14 cellular contexts compared by ENCODE assay signal in the genomic region with DNA sequence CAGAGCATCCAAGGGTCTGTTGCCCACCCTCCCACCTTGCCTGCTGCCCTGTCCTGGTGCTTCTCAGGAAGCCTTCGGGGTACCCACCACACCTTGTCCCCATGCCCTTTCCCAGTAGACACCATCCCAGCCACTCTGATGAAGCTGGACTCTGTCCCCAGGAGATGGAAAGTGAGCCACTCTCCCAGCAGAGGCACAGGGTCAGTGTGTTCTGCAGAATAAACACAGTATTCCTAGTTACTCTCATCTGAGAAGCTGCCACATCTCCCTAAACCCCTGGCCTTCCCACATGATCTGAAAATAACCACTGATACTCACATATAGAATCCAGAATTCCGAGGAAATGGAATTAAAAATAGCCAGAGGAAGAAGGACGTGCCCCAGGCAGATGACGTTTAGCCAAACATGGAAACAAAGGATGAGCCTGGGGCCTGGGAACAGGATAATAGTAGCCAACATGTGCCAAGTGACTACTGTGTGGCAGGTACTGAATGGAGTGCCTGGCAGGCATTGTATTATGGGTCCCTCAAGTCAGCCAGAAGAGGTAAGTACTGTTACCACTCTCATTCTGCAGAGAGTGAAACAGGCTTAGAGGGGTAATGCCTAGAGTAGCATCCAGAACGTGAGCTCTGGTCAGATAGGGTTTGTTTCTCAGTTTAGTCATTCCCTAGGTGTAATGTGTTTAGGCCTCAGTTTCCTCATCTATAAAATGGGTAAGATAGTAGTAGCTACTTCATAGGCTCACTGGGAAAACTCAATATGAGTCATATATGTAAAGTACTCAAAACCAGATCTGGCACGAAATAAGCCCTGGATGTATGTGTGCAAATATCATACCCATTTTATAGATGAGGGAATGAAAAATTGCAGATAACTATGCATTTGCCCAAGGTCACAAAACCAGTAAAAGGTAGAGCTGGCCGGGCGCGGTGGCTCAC.
"Had no signal": no experiment of that assay in that cellular context is flagged by ENCODE, and none has a peak within 500 bp of the region (broad histone marks: within the 10 kb centered on the region; RNA-seq: fewer than 3 reads in every experiment).

No MANE protein-coding gene starts in this region.

- H3K36me3 ChIP-seq: gastroesophageal sphincter, tibial nerve had no signal

- H3K27me3 ChIP-seq: gastroesophageal sphincter, tibial nerve had no signal

- H3K9me3 ChIP-seq: gastroesophageal sphincter, tibial nerve had no signal

- H3K36me3 Mint-ChIP-seq: naive thymus-derived CD8-positive, alpha-beta T cell; stimulated activated effector memory CD8-positive, alpha-beta T cell treated with anti-CD3 and anti-CD28 coated beads, Interleukin-12 subunit alpha, Interleukin-12 subunit beta, amount 100 ng/mL, for 72 hours had no signal

- H3K4me1 ChIP-seq: gastroesophageal sphincter had no signal

- FAIRE-seq: keratinocyte had no signal

- ATAC-seq: gastroesophageal sphincter; naive thymus-derived CD8-positive, alpha-beta T cell; stimulated activated effector memory CD8-positive, alpha-beta T cell treated with anti-CD3 and anti-CD28 coated beads, Interleukin-12 subunit alpha, Interleukin-12 subunit beta, amount 100 ng/mL, for 72 hours had no signal

- H3K27me3 Mint-ChIP-seq: activated CD8-positive, alpha-beta T cell treated with anti-CD3 and anti-CD28 coated beads for 36 hours; progenitor cell of endocrine pancreas had no signal

- H3K27ac ChIP-seq: gastroesophageal sphincter, tibial nerve had no signal

- DNase-seq: activated CD8-positive, alpha-beta memory T cell treated with anti-CD3 and anti-CD28 coated beads, Interleukin-2, amount 50 U/mL, for 4 hours; activated CD8-positive, alpha-beta T cell treated with anti-CD3 and anti-CD28 coated beads for 36 hours; activated naive CD4-positive, alpha-beta T cell treated with Interleukin-2 at 50 U/mL for 16 hours; caudate nucleus; naive thymus-derived CD8-positive, alpha-beta T cell; occipital lobe; right cardiac atrium; T-helper 9 cell had no signal

- H3K4me3 Mint-ChIP-seq: activated CD8-positive, alpha-beta T cell treated with anti-CD3 and anti-CD28 coated beads for 36 hours; activated T-helper 1 cell treated with anti-CD3 and anti-CD28 coated beads, Interleukin-12 subunit alpha, Interleukin-12 subunit beta, Interleukin-2, Interleukin-4 antibody, amounts not matched to agents 30 ng/mL and 10 ng/mL and 1 ng/mL, durations not matched to agents 14 hours and 24 hours and 36 hours; naive thymus-derived CD8-positive, alpha-beta T cell; stimulated activated effector memory CD8-positive, alpha-beta T cell treated with anti-CD3 and anti-CD28 coated beads, Interleukin-12 subunit alpha, Interleukin-12 subunit beta, amount 100 ng/mL, for 72 hours had no signal

- H3K4me3 ChIP-seq: gastroesophageal sphincter, tibial nerve had no signal

- H3K27ac Mint-ChIP-seq: activated CD8-positive, alpha-beta T cell treated with anti-CD3 and anti-CD28 coated beads for 36 hours; activated T-helper 1 cell treated with anti-CD3 and anti-CD28 coated beads, Interleukin-12 subunit alpha, Interleukin-12 subunit beta, Interleukin-2, Interleukin-4 antibody, amounts not matched to agents 30 ng/mL and 10 ng/mL and 1 ng/mL, durations not matched to agents 14 hours and 24 hours and 36 hours; progenitor cell of endocrine pancreas; stimulated activated effector memory CD8-positive, alpha-beta T cell treated with anti-CD3 and anti-CD28 coated beads, Interleukin-12 subunit alpha, Interleukin-12 subunit beta, amount 100 ng/mL, for 72 hours had no signal
